In genomic region chr10:35388197-35388596, GRCh38 we compare ENCODE assay signal across 10 cellular contexts. TPM values are rescaled to one million over a fixed set of nuclear protein-coding genes. Genes with fewer than 3 reads are reported as not detected.
DNase-seq lines count a peak whose midpoint lies in the region; ATAC-seq and TF ChIP-seq lines count a peak whose summit lies in the region.
"Had no signal": no experiment of that assay in that cellular context is flagged by ENCODE, and none has a peak within 500 bp of the region (broad histone marks: within the 10 kb centered on the region; RNA-seq: fewer than 3 reads in every experiment).

No MANE protein-coding gene starts in this region.

- H3K9me2 ChIP-seq in PC-9 (ENCODE audit: insufficient read depth) = no peaks in the 10 kb centered on the region

- H3K27ac ChIP-seq in RWPE2 (ENCODE audit: poor library complexity, severe bottlenecking) (peak overlapping the region; percentile 88), PC-9 (no peak overlapping the region)

- no peaks in the 10 kb centered on the region for H3F3A ChIP-seq in PC-9 (ENCODE audit: insufficient read depth, low read depth)

- H4K20me1 ChIP-seq in PC-9 (ENCODE audit: insufficient read depth) = 0 out of 2 replicates have a peak, but pooled peaks cover under 1% of the 10 kb centered on the region

- H3K9me3 ChIP-seq in RWPE2 (ENCODE audit: severe bottlenecking) (peaks cover 19% of the 10 kb centered on the region), PC-9 (ENCODE audit: insufficient read depth, low read depth) (peaks cover 4% of the 10 kb centered on the region; the same call in 1 of the 2 replicates)

- H3K79me2 ChIP-seq in PC-9 (ENCODE audit: low read depth) = peaks cover 38% of the 10 kb centered on the region

- ATAC-seq in GM19452 (IDR thresholded peaks at IDR 0.05; ENCODE audit: unreplicated experiment) (peak; percentile 44), HG03039 (IDR thresholded peaks at IDR 0.05; ENCODE audit: unreplicated experiment) (peak; percentile 35), RWPE2 (ENCODE audit: low read depth) (no peak)

- CTCF ChIA-PET in PC-9 (lab: Charles Lee) = interaction anchor here (1.0 kb wide), 1 partner anchor 21 kb away, joined by 3 read pairs; no protein-coding TSS in a partner anchor

- no peak overlapping the region for H2AFZ ChIP-seq in PC-9

- intact Hi-C loops in PC-9 (cut with micrococcal nuclease; ENCODE audit: unreplicated experiment) = no loop called here

- BruUV-seq in PC-9 (replicated peaks; lab: Mats Ljungman, UMichigan) = no TSS peak

- no peak overlapping the region for H3K4me2 ChIP-seq in PC-9

- no peak overlapping the region for H3K4me3 ChIP-seq in GM12865 (ENCODE audit: low read depth, low read length)
- no peak overlapping the region for H3K4me3 ChIP-seq in RWPE2 (ENCODE audit: severe bottlenecking)
- no peak overlapping the region for H3K4me3 ChIP-seq in PC-9
- H3K4me3 ChIP-seq: dorsolateral prefrontal cortex had no signal

- H3K27me3 ChIP-seq in RWPE2 (ENCODE audit: insufficient read depth, poor library complexity, severe bottlenecking) = no peaks in the 10 kb centered on the region
- H3K27me3 ChIP-seq in PC-9 (ENCODE audit: insufficient read depth, low read depth) = no peaks in the 10 kb centered on the region
- H3K27me3 ChIP-seq: dorsolateral prefrontal cortex had no signal

- H3K4me1 ChIP-seq in RWPE2 (ENCODE audit: insufficient read depth, poor library complexity, severe bottlenecking) = peaks cover 39% of the 10 kb centered on the region
- peaks cover 4% of the 10 kb centered on the region; the same call in 1 of the 2 replicates for H3K4me1 ChIP-seq in PC-9 (replicated peaks; ENCODE audit: insufficient read depth)

- TF ChIP-seq CTCF in GM12865 (IDR thresholded peaks at IDR 0.05; ENCODE audit: insufficient read depth, low read depth, low read length, missing control alignments) (no peak), RWPE2 (IDR thresholded peaks at IDR 0.05; ENCODE audit: poor library complexity, severe bottlenecking) (no peak), PC-9 (conservative IDR thresholded peaks at IDR 0.05) (no peak)

- peak; percentile 11 for DNase-seq in GM12865 (ENCODE audit: low read depth)
- DNase-seq in RWPE2 (ENCODE audit: low spot score) = no peak
- DNase-seq in D341Med (ENCODE audit: low spot score) = no peak
- no peak for DNase-seq in A172 (ENCODE audit: low spot score)
- no peak for DNase-seq in ureter (ENCODE audit: low spot score)
- DNase-seq in PC-9 = no peak
- DNase-seq: dorsolateral prefrontal cortex, SHP77 had no signal

- POLR2A ChIA-PET in PC-9 (lab: Charles Lee; ENCODE audit: unreplicated experiment) = no interaction called here

- peaks cover 10% of the 10 kb centered on the region for H3K36me3 ChIP-seq in RWPE2 (ENCODE audit: low read depth)
- 0 out of 2 replicates have a peak, but pooled peaks cover 7% of the 10 kb centered on the region for H3K36me3 ChIP-seq in PC-9 (ENCODE audit: low read depth)

RNA-seq across cellular contexts. Expression of gene CCNY, which starts 51.9 kb away (rescaled TPM):
- total RNA-seq in A172 (2014; rRNA removed; shearing (Covaris generic)) = 44.4 and 49.9 TPM in 2 replicates
- 61.5 TPM for total RNA-seq in ureter
- total RNA-seq in PC-9 (2021) = 54.9 and 69.5 TPM in 2 replicates
